In the genomic region with DNA sequence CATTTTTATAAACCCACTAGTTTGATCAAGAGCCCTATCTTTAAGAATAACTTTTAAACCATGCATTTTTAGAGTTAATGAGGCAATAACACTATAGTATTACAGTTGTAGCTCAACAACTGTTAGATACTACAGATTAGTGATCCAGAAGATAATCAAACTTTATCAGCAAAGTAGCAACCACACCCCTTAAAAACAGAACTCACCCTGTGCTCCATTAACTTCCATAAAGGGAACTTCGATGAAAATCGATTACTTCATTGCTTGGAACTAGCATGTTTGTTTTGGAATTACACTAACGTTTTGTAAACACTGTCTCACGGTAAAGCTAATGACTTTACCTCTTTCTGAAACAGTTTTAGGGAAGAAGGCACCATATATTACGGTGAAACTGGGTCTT, we compare ENCODE assay signal across 8 cellular contexts. TPM values are rescaled to one million over a fixed set of nuclear protein-coding genes. Genes with fewer than 3 reads are reported as not detected.
A peak's percentile ranks its signal among the peaks of the same experiment; 100 is the strongest.
DNase-seq lines count a peak whose midpoint lies in the region; ATAC-seq and TF ChIP-seq lines count a peak whose summit lies in the region.

No MANE protein-coding gene starts in this region.

- H4K91ac ChIP-seq in neuronal stem cell (ENCODE audit: low read depth, low read length, poor library complexity) = no peak overlapping the region

- ATAC-seq in HG02642 (IDR thresholded peaks at IDR 0.05; ENCODE audit: poor library complexity, unreplicated experiment) = no peak

- H3K4me2 ChIP-seq in Loucy (ENCODE audit: low read depth, low read length, poor library complexity, severe bottlenecking) (peak overlapping the region; percentile 79), neuronal stem cell (ENCODE audit: insufficient read depth, low read length, poor library complexity, severe bottlenecking) (peak overlapping the region; percentile 29)

- H3K4me3 ChIP-seq in CD4-positive, alpha-beta memory T cell (ENCODE audit: low read length in 2 of 2) = peak overlapping the region; percentile 30 to 80
- H3K4me3 ChIP-seq in Loucy (ENCODE audit: low read length, poor library complexity, severe bottlenecking) (peak overlapping the region; percentile 77), neuronal stem cell (ENCODE audit: low read length in 2 of 2) (peak overlapping the region in 1 of 2 donors; percentile 72)
- H3K4me3 ChIP-seq in effector memory CD4-positive, alpha-beta T cell (ENCODE audit: insufficient read depth, low read depth, low read length, poor library complexity, severe bottlenecking) = peak overlapping the region; percentile 98

- no peaks in the 10 kb centered on the region for H3K9me2 ChIP-seq in Loucy (replicated peaks; ENCODE audit: low read depth, low read length)

- H3K9ac ChIP-seq in Loucy (ENCODE audit: low read depth, low read length, poor library complexity, severe bottlenecking) (peak overlapping the region; percentile 68), neuronal stem cell (ENCODE audit: low read depth, low read length, poor library complexity) (no peak overlapping the region)

- no peaks in the 10 kb centered on the region for H3K79me1 ChIP-seq in neuronal stem cell (ENCODE audit: low read depth, low read length)

- CTCF ChIA-PET in CD4-positive, alpha-beta memory T cell (lab: Charles Lee; ENCODE audit: partially characterized antibody) = interaction anchor here (1.0 to 4.5 kb wide), 8 partner anchors 9 to 92 kb away, joined by 3 to 46 read pairs (median 6); no protein-coding TSS in a partner anchor
- CTCF ChIA-PET in HEK293T (lab: Yijun Ruan, JAX) = no interaction called here

- H4K8ac ChIP-seq in neuronal stem cell (ENCODE audit: low read depth, low read length) = no peak overlapping the region

- no peak overlapping the region for H2AK5ac ChIP-seq in neuronal stem cell (ENCODE audit: low read depth, low read length)

- H2BK15ac ChIP-seq in neuronal stem cell (ENCODE audit: low read length) = no peak overlapping the region

- peaks cover 31% of the 10 kb centered on the region for H3K4me1 ChIP-seq in CD4-positive, alpha-beta memory T cell (ENCODE audit: insufficient read depth, low read length)
- H3K4me1 ChIP-seq in Loucy (ENCODE audit: insufficient read depth, low read length, poor library complexity, severe bottlenecking) (peaks cover 35% of the 10 kb centered on the region), neuronal stem cell (ENCODE audit: control insufficient read depth in 2 of 2, insufficient read depth in 1 of 2, low read depth in 1 of 2, low read length in 2 of 2) (peaks cover 2 to 13% of the 10 kb centered on the region in 2 donors)
- peaks cover 4% of the 10 kb centered on the region for H3K4me1 ChIP-seq in effector memory CD4-positive, alpha-beta T cell (ENCODE audit: control insufficient read depth, insufficient read depth, low read length, poor library complexity, severe bottlenecking)

- H3K9me3 ChIP-seq in CD4-positive, alpha-beta memory T cell (ENCODE audit: control insufficient read depth in 1 of 2, low read length in 2 of 2) = no peaks in the 10 kb centered on the region
- H3K9me3 ChIP-seq in Loucy (ENCODE audit: insufficient read depth, low read depth, low read length) (no peaks in the 10 kb centered on the region), neuronal stem cell (replicated peaks in 1 of 2; ENCODE audit: control insufficient read depth in 2 of 2, insufficient read depth in 1 of 2, low read depth in 1 of 2, low read length in 2 of 2) (no peaks in the 10 kb centered on the region)
- no peaks in the 10 kb centered on the region for H3K9me3 ChIP-seq in effector memory CD4-positive, alpha-beta T cell (ENCODE audit: control insufficient read depth, low read length)

- WGBS in neuronal stem cell (ENCODE audit: extremely low coverage in 2 of 2, insufficient read length in 2 of 2, insufficient replicate concordance in 1 of 2), 2 donors = no CpG with 5 or more reads among the region's 5 CpGs

- no peak overlapping the region for H2BK12ac ChIP-seq in neuronal stem cell (ENCODE audit: low read length)

- intact Hi-C loops in CD4-positive, alpha-beta memory T cell (cut with micrococcal nuclease) = loop anchor here (5.0 kb wide), 1 partner anchor 126 kb away; a partner anchor contains a TSS

- no peaks in the 10 kb centered on the region for H3F3A ChIP-seq in Loucy (ENCODE audit: low read depth)

- H2BK5ac ChIP-seq in neuronal stem cell (ENCODE audit: low read length) = no peak overlapping the region

- peak overlapping the region; percentile 98 to 100 (median 99) for H3K4me3 Mint-ChIP-seq in CD4-positive, alpha-beta memory T cell

- H3K27ac Mint-ChIP-seq in CD4-positive, alpha-beta memory T cell = peak overlapping the region in 5 of 7 donors; percentile 86 to 98 (median 97)

- peaks cover 5 to 11% of the 10 kb centered on the region in 2 donors for H3K36me3 Mint-ChIP-seq in CD4-positive, alpha-beta memory T cell

- H3K23ac ChIP-seq in neuronal stem cell (ENCODE audit: low read depth, low read length, poor library complexity) = no peak overlapping the region

- H3K79me2 ChIP-seq in Loucy (ENCODE audit: insufficient read depth, low read length) = peaks cover 44% of the 10 kb centered on the region

- H3K9me3 Mint-ChIP-seq in CD4-positive, alpha-beta memory T cell = no peaks in the 10 kb centered on the region

- H3K4ac ChIP-seq in neuronal stem cell (ENCODE audit: low read length) = no peak overlapping the region

- DNase-seq in CD4-positive, alpha-beta memory T cell = no peak
- no peak for DNase-seq in effector memory CD4-positive, alpha-beta T cell
- DNase-seq in neuronal stem cell (ENCODE audit: low spot score) = no peak
- no peak for DNase-seq in HEK293T (ENCODE audit: extremely low spot score)
- DNase-seq in GDM1 (lab: John Stamatoyannopoulos, UW) = no peak
- no peak for DNase-seq in NCI-H2171 treated with DMSO at 0.1 percent for 48 hours (lab: John Stamatoyannopoulos, UW)

- H3K27me3 ChIP-seq in CD4-positive, alpha-beta memory T cell (ENCODE audit: insufficient read depth, low read length) = no peaks in the 10 kb centered on the region
- no peaks in the 10 kb centered on the region for H3K27me3 ChIP-seq in Loucy (ENCODE audit: insufficient read depth, low read length, poor library complexity, severe bottlenecking)
- no peaks in the 10 kb centered on the region for H3K27me3 ChIP-seq in effector memory CD4-positive, alpha-beta T cell (replicated peaks; ENCODE audit: control insufficient read depth, insufficient read depth, low read length, poor library complexity, severe bottlenecking)
- H3K27me3 ChIP-seq in neuronal stem cell (ENCODE audit: control insufficient read depth in 3 of 3, insufficient read depth in 3 of 3, low read depth in 1 of 3, low read length in 3 of 3) = peaks cover 0 to 23% (median 14%) of the 10 kb centered on the region in 3 experiments

- H3K18ac ChIP-seq in neuronal stem cell (ENCODE audit: low read length) = no peak overlapping the region

- H3K36me3 ChIP-seq in CD4-positive, alpha-beta memory T cell (ENCODE audit: insufficient read depth, low read length) = no peaks in the 10 kb centered on the region
- H3K36me3 ChIP-seq in Loucy (ENCODE audit: insufficient read depth, low read length) (no peaks in the 10 kb centered on the region), neuronal stem cell (replicated peaks in 1 of 2; ENCODE audit: control insufficient read depth in 2 of 2, insufficient read depth in 2 of 2, low read length in 2 of 2) (no peaks in the 10 kb centered on the region)
- H3K36me3 ChIP-seq in effector memory CD4-positive, alpha-beta T cell (ENCODE audit: control insufficient read depth, insufficient read depth, low read length) = no peaks in the 10 kb centered on the region

- H3K27me3 Mint-ChIP-seq in CD4-positive, alpha-beta memory T cell = no peaks in the 10 kb centered on the region

- TF ChIP-seq CTCF in Loucy (conservative IDR thresholded peaks at IDR 0.05; ENCODE audit: low read length) = no peak

- no peak overlapping the region for H2BK120ac ChIP-seq in neuronal stem cell (ENCODE audit: low read depth, low read length)

- POLR2A ChIA-PET in CD4-positive, alpha-beta memory T cell (lab: Charles Lee; ENCODE audit: partially characterized antibody) = interaction anchor here (0.9 to 4.6 kb wide), 10 partner anchors 13 to 184 kb away, joined by 3 to 43 read pairs (median 3); a partner anchor contains a TSS
- POLR2A ChIA-PET in HEK293T (lab: Yijun Ruan, JAX) = interaction anchor here (1.3 to 3.3 kb wide), 2 partner anchors 63 to 85 kb away, joined by 3 to 25 read pairs; a partner anchor contains a TSS

- H3K14ac ChIP-seq in neuronal stem cell (ENCODE audit: low read length) = no peak overlapping the region

- peaks cover 10% of the 10 kb centered on the region for H4K20me1 ChIP-seq in Loucy (ENCODE audit: insufficient read depth, low read length, poor library complexity, severe bottlenecking)

- H3K4me1 Mint-ChIP-seq in CD4-positive, alpha-beta memory T cell = peaks cover 26 to 55% (median 42%) of the 10 kb centered on the region in 4 donors

- peak overlapping the region; percentile 68 for H3K27ac ChIP-seq in CD4-positive, alpha-beta memory T cell (ENCODE audit: low read depth, low read length)
- H3K27ac ChIP-seq in effector memory CD4-positive, alpha-beta T cell (ENCODE audit: insufficient read depth, low read length, poor library complexity, severe bottlenecking) = no peak overlapping the region
- H3K27ac ChIP-seq in neuronal stem cell (replicated peaks; ENCODE audit: low read length) = no peak overlapping the region

- H2AFZ ChIP-seq in Loucy (ENCODE audit: low read length) (peak overlapping the region; percentile 94), neuronal stem cell (ENCODE audit: low read length) (no peak overlapping the region)

TF ChIP-seq in HEK293T, 16 proteins besides CTCF, POLR2A, EP300 and RAD21:
- TF ChIP-seq LEF1 (IDR thresholded peaks at IDR 0.05; ENCODE audit: borderline replicate concordance) = no peak
- TF ChIP-seq L3MBTL2 (conservative IDR thresholded peaks at IDR 0.05) = no peak
- no peak for TF ChIP-seq NFRKB (IDR thresholded peaks at IDR 0.05)
- no peak for TF ChIP-seq BHLHE40 (IDR thresholded peaks at IDR 0.05; ENCODE audit: borderline replicate concordance)
- TF ChIP-seq, protein P1, sequence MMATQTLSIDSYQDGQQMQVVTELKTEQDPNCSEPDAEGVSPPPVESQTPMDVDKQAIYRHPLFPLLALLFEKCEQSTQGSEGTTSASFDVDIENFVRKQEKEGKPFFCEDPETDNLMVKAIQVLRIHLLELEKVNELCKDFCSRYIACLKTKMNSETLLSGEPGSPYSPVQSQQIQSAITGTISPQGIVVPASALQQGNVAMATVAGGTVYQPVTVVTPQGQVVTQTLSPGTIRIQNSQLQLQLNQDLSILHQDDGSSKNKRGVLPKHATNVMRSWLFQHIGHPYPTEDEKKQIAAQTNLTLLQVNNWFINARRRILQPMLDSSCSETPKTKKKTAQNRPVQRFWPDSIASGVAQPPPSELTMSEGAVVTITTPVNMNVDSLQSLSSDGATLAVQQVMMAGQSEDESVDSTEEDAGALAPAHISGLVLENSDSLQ (IDR thresholded peaks at IDR 0.05) = no peak
- no peak; the same call in 1 of the 2 replicates for TF ChIP-seq ZNF384 (IDR thresholded peaks at IDR 0.05)
- TF ChIP-seq HDGF (IDR thresholded peaks at IDR 0.05; ENCODE audit: borderline replicate concordance) = no peak
- TF ChIP-seq ARNT (IDR thresholded peaks at IDR 0.05) = no peak
- no peak for TF ChIP-seq TARDBP (IDR thresholded peaks at IDR 0.05)

RNA-seq across cellular contexts. Expression of a gene that starts 1.4 kb away (rescaled TPM):
- 10 to 100 TPM; 12.2 to 12.4 TPM for total RNA-seq in CD4-positive, alpha-beta memory T cell
- 10 to 100 TPM; 12.5 to 15.2 TPM for polyA plus RNA-seq in CD4-positive, alpha-beta memory T cell
- polyA plus RNA-seq in neuronal stem cell (2013, experiment 1 of 2) = 6.6 TPM
- polyA plus RNA-seq in neuronal stem cell (2013, experiment 2 of 2) = 6.7 TPM
